In genomic region chr1:31910933-31911332, GRCh38 we compare ENCODE assay signal across 1 cellular context.
TF ChIP-seq lines count a peak whose summit lies in the region.

No MANE protein-coding gene starts in this region.

TF ChIP-seq in K562, 482 proteins besides CTCF, POLR2A, EP300 and RAD21 (continued from another document):
- no peak for TF ChIP-seq ZNF639 (CRISPR knock-in tag; conservative IDR thresholded peaks at IDR 0.05 in 1 of 2, IDR thresholded peaks at IDR 0.05 in 1 of 2)
- TF ChIP-seq ZNF121 (CRISPR knock-in tag; conservative IDR thresholded peaks at IDR 0.05) = no peak
- no peak for TF ChIP-seq THAP12 (CRISPR knock-in tag; IDR thresholded peaks at IDR 0.05)
- no peak for TF ChIP-seq XRCC3 (IDR thresholded peaks at IDR 0.05)
- peak; percentile 82 for TF ChIP-seq HMBOX1 (IDR thresholded peaks at IDR 0.05)
- no peak for TF ChIP-seq HMG20A (CRISPR knock-in tag; conservative IDR thresholded peaks at IDR 0.05)
- TF ChIP-seq NFE2 (IDR thresholded peaks at IDR 0.05; ENCODE audit: low read depth) = 0 out of 2 replicates have a peak, but pooled peaks have one; percentile 5
- peak; percentile 52 for TF ChIP-seq MAFG (tag; conservative IDR thresholded peaks at IDR 0.05)
- TF ChIP-seq IRF2 (CRISPR knock-in tag; IDR thresholded peaks at IDR 0.05) = no peak
- TF ChIP-seq ZNF785 (CRISPR knock-in tag; IDR thresholded peaks at IDR 0.05) = no peak
- TF ChIP-seq FOXJ3 (CRISPR knock-in tag; IDR thresholded peaks at IDR 0.05) = no peak
- TF ChIP-seq SREBF2 (CRISPR knock-in tag; IDR thresholded peaks at IDR 0.05) = no peak
- no peak for TF ChIP-seq MXI1 (IDR thresholded peaks at IDR 0.05; ENCODE audit: low read depth, low read length)
- TF ChIP-seq ZNF511 (CRISPR knock-in tag; IDR thresholded peaks at IDR 0.05) = no peak
- no peak for TF ChIP-seq ELK3 (CRISPR knock-in tag; IDR thresholded peaks at IDR 0.05)
- no peak for TF ChIP-seq HOMEZ (CRISPR knock-in tag; IDR thresholded peaks at IDR 0.05)
- TF ChIP-seq ZNF507 (tag; conservative IDR thresholded peaks at IDR 0.05) = 0 out of 2 replicates have a peak, but pooled peaks have one; percentile 1
- no peak for TF ChIP-seq TCF7 (IDR thresholded peaks at IDR 0.05; ENCODE audit: borderline replicate concordance)
- TF ChIP-seq SMARCE1 (IDR thresholded peaks at IDR 0.05) = no peak
- TF ChIP-seq FOXP1 (CRISPR knock-in tag; IDR thresholded peaks at IDR 0.05) = no peak
- no peak for TF ChIP-seq ZNF699 (CRISPR knock-in tag; IDR thresholded peaks at IDR 0.05; ENCODE audit: insufficient replicate concordance)
- no peak for TF ChIP-seq ZNF232 (CRISPR knock-in tag; IDR thresholded peaks at IDR 0.05)
